Comparison of ENCODE assay signal across 8 cellular contexts in the genomic region with DNA sequence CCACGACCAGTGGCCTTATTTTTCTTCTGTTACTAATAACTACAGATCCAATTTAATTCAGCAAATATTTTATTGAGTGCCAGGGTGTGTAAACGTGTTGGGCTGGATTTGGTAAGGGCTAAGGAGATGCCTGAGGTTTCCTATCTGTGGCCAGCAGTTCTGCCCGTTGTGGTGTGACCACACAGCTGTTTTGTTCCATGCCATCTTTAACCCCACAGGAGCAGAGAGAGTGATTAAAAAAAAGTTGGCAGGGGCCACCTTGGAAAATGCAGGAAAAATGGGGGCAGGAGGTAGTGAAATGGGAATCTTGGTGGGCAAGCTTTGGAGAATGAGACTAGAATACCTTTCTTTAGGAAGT. TPM values are rescaled to one million over a fixed set of nuclear protein-coding genes. Genes with fewer than 3 reads are reported as not detected.
DNase-seq lines count a peak whose midpoint lies in the region; ATAC-seq lines count a peak whose summit lies in the region.
"Had no signal": no experiment of that assay in that cellular context is flagged by ENCODE, and none has a peak within 500 bp of the region (broad histone marks: within the 10 kb centered on the region; RNA-seq: fewer than 3 reads in every experiment).

No MANE protein-coding gene starts in this region.

- DNase-seq in M059J (ENCODE audit: low read depth), result peak; percentile 77
- DNase-seq in activated naive CD4-positive, alpha-beta T cell treated with anti-CD3 and anti-CD28 coated beads, Interleukin-2, amount 50 U/mL, for 72 hours (ENCODE audit: low spot score in 2 of 2), result peak in 1 of 2 donors; percentile 11
- no peak for DNase-seq in mesenteric fat pad (ENCODE audit: low spot score)
- no peak for DNase-seq in T-helper 9 cell
- DNase-seq in AG08395 (ENCODE audit: low spot score), result no peak
- DNase-seq: right cardiac atrium had no signal

- peaks cover 16 to 47% of the 10 kb centered on the region in 2 donors for H3K36me3 Mint-ChIP-seq in activated naive CD4-positive, alpha-beta T cell treated with anti-CD3 and anti-CD28 coated beads, Interleukin-2, amount 50 U/mL, for 72 hours

- no peaks in the 10 kb centered on the region for H3K9me3 Mint-ChIP-seq in activated naive CD4-positive, alpha-beta T cell treated with anti-CD3 and anti-CD28 coated beads, Interleukin-2, amount 50 U/mL, for 72 hours

- H3K27me3 ChIP-seq in rectal smooth muscle tissue (ENCODE audit: control insufficient read depth, insufficient read depth, low read length), result no peaks in the 10 kb centered on the region

- no peak overlapping the region for H3K27ac ChIP-seq in rectal smooth muscle tissue (ENCODE audit: low read depth, low read length)

- no peak overlapping the region for H3K9ac ChIP-seq in rectal smooth muscle tissue (ENCODE audit: low read length)

- peaks cover 2% of the 10 kb centered on the region for H3K4me1 ChIP-seq in rectal smooth muscle tissue (ENCODE audit: control insufficient read depth, insufficient read depth, low read length)

- no peak for ATAC-seq in activated naive CD4-positive, alpha-beta T cell treated with anti-CD3 and anti-CD28 coated beads, Interleukin-2, amount 50 U/mL, for 72 hours
- ATAC-seq: right cardiac atrium had no signal

- peak overlapping the region; percentile 91 to 93 for H3K27ac Mint-ChIP-seq in activated naive CD4-positive, alpha-beta T cell treated with anti-CD3 and anti-CD28 coated beads, Interleukin-2, amount 50 U/mL, for 72 hours

- no peaks in the 10 kb centered on the region for H3K36me3 ChIP-seq in rectal smooth muscle tissue (ENCODE audit: control insufficient read depth, insufficient read depth, low read length)

- H3K4me3 ChIP-seq in GM08714 (ENCODE audit: low read length), result peak overlapping the region; percentile 97
- peak overlapping the region; percentile 25 for H3K4me3 ChIP-seq in rectal smooth muscle tissue (ENCODE audit: low read length)

RNA-seq across cellular contexts. Expression of a gene that starts 1.1 kb away (rescaled TPM):
- total RNA-seq in M059J (2014; rRNA removed; shearing (Covaris generic)), result 122 and 240 TPM in 2 replicates
- total RNA-seq in activated naive CD4-positive, alpha-beta T cell treated with anti-CD3 and anti-CD28 coated beads, Interleukin-2, amount 50 U/mL, for 72 hours, result 100 to 1,000 TPM in 1 of 2 donors, 10 to 100 TPM in 1; 23.3 to 169 TPM
- 9.5 TPM for total RNA-seq in mesenteric fat pad
